In genomic region chr10:60288291-60288690, GRCh38 we compare ENCODE assay signal across 17 cellular contexts.
DNase-seq lines count a peak whose midpoint lies in the region; ATAC-seq and TF ChIP-seq lines count a peak whose summit lies in the region.
"Had no signal": no experiment of that assay in that cellular context is flagged by ENCODE, and none has a peak within 500 bp of the region (broad histone marks: within the 10 kb centered on the region; RNA-seq: fewer than 3 reads in every experiment).

No MANE protein-coding gene starts in this region.

- CTCF ChIA-PET in CD4-positive, alpha-beta memory T cell (lab: Charles Lee; ENCODE audit: partially characterized antibody), result no interaction called here

- H3K4me1 ChIP-seq in cardiac muscle cell (ENCODE audit: low read depth) (peaks cover 48% of the 10 kb centered on the region), smooth muscle cell (ENCODE audit: low read depth) (peaks cover 23% of the 10 kb centered on the region)
- H3K4me1 ChIP-seq in CD4-positive, alpha-beta memory T cell (ENCODE audit: insufficient read depth, low read length), result no peaks in the 10 kb centered on the region

- H3K4me3 ChIP-seq in cardiac muscle cell, result no peak overlapping the region
- no peak overlapping the region for H3K4me3 ChIP-seq in foreskin fibroblast (ENCODE audit: low read depth in 1 of 2, low read length in 2 of 2)
- H3K4me3 ChIP-seq in smooth muscle cell, result no peak overlapping the region
- no peak overlapping the region for H3K4me3 ChIP-seq in CD4-positive, alpha-beta memory T cell (ENCODE audit: low read length in 2 of 2)
- H3K4me3 ChIP-seq: PC-9 had no signal

- no peaks in the 10 kb centered on the region for H3K9me3 Mint-ChIP-seq in brain
- no peaks in the 10 kb centered on the region for H3K9me3 Mint-ChIP-seq in CD4-positive, alpha-beta memory T cell

- WGBS in smooth muscle cell (ENCODE audit: low lambda C conversion rate), result 76% methylated on average over 3 of the region's 3 CpGs

- TF ChIP-seq CTCF in cardiac muscle cell (IDR thresholded peaks at IDR 0.05; ENCODE audit: low read depth, low read length) (peak; percentile 13), brain (conservative IDR thresholded peaks at IDR 0.05) (no peak), foreskin fibroblast (IDR thresholded peaks at IDR 0.05; ENCODE audit: low read depth, low read length) (no peak), smooth muscle cell (IDR thresholded peaks at IDR 0.05; ENCODE audit: borderline replicate concordance, insufficient read depth, poor library complexity, severe bottlenecking) (no peak), GM10266 (IDR thresholded peaks at IDR 0.05; ENCODE audit: control insufficient read depth, insufficient read depth, low read depth, missing control alignments) (no peak)

- H4K20me1 ChIP-seq in smooth muscle cell (ENCODE audit: low read depth), result no peaks in the 10 kb centered on the region

- intact Hi-C loops in Right ventricle myocardium superior (cut with DNase I), result no loop called here
- intact Hi-C loops in CD4-positive, alpha-beta memory T cell (cut with micrococcal nuclease), result no loop called here

- H3K36me3 ChIP-seq in cardiac muscle cell (no peaks in the 10 kb centered on the region), smooth muscle cell (ENCODE audit: low read depth) (no peaks in the 10 kb centered on the region)
- H3K36me3 ChIP-seq in CD4-positive, alpha-beta memory T cell (ENCODE audit: insufficient read depth, low read length), result no peaks in the 10 kb centered on the region

- no peak overlapping the region for H2AFZ ChIP-seq in smooth muscle cell (ENCODE audit: low read depth)
- H2AFZ ChIP-seq: PC-9 had no signal

- no peak overlapping the region for H3K9ac ChIP-seq in smooth muscle cell (ENCODE audit: low read depth)

- no peaks in the 10 kb centered on the region for H3K79me2 ChIP-seq in smooth muscle cell (ENCODE audit: low read depth)

- DNase-seq in cardiac muscle cell (ENCODE audit: low read depth in 1 of 2, low spot score in 1 of 2), result peak in 1 of 2 donors; percentile 38
- no peak for DNase-seq in Right ventricle myocardium superior
- peak; percentile 28 to 63 for DNase-seq in foreskin fibroblast
- no peak for DNase-seq in smooth muscle cell (lab: John Stamatoyannopoulos, UW; ENCODE audit: unreplicated experiment)
- no peak for DNase-seq in GM10266 (ENCODE audit: extremely low spot score)
- DNase-seq in CD4-positive, alpha-beta memory T cell, result no peak
- DNase-seq: C1 segment of cervical spinal cord, COR-L47, HCEC 1CT, NCI-H1105, NCI-H187 treated with DMSO at 0.1 percent for 48 hours, NCI-H446, NCI-H774, PC-9 had no signal

- peak overlapping the region; percentile 67 for H3K4me2 ChIP-seq in smooth muscle cell
- H3K4me2 ChIP-seq: PC-9 had no signal

- H3K27me3 ChIP-seq in cardiac muscle cell (no peaks in the 10 kb centered on the region), smooth muscle cell (ENCODE audit: low read depth) (no peaks in the 10 kb centered on the region)
- no peaks in the 10 kb centered on the region for H3K27me3 ChIP-seq in CD4-positive, alpha-beta memory T cell (ENCODE audit: insufficient read depth, low read length)

- no peaks in the 10 kb centered on the region for H3K36me3 Mint-ChIP-seq in brain
- H3K36me3 Mint-ChIP-seq in CD4-positive, alpha-beta memory T cell, result no peaks in the 10 kb centered on the region

- H3K9me3 ChIP-seq in cardiac muscle cell (ENCODE audit: low read depth) (no peaks in the 10 kb centered on the region), smooth muscle cell (replicated peaks; ENCODE audit: low read depth) (no peaks in the 10 kb centered on the region)
- H3K9me3 ChIP-seq in CD4-positive, alpha-beta memory T cell (ENCODE audit: control insufficient read depth in 1 of 2, low read length in 2 of 2), result no peaks in the 10 kb centered on the region

- peaks cover 12% of the 10 kb centered on the region for H3F3A ChIP-seq in smooth muscle cell (ENCODE audit: low read depth)

- H3K27me3 Mint-ChIP-seq in brain, result peaks cover 3% of the 10 kb centered on the region
- no peaks in the 10 kb centered on the region for H3K27me3 Mint-ChIP-seq in CD4-positive, alpha-beta memory T cell

- peaks cover 75% of the 10 kb centered on the region for H3K4me1 Mint-ChIP-seq in brain
- peaks cover 0 to 27% (median 21%) of the 10 kb centered on the region in 4 donors for H3K4me1 Mint-ChIP-seq in CD4-positive, alpha-beta memory T cell

- peak overlapping the region in 3 of 5 experiments; percentile 7 to 56 (median 38) for H3K27ac Mint-ChIP-seq in brain
- H3K27ac Mint-ChIP-seq in CD4-positive, alpha-beta memory T cell, result peak overlapping the region in 1 of 7 donors; percentile 74

- no peak overlapping the region for H3K4me3 Mint-ChIP-seq in brain
- H3K4me3 Mint-ChIP-seq in CD4-positive, alpha-beta memory T cell, result no peak overlapping the region

- H3K27ac ChIP-seq in cardiac muscle cell (peak overlapping the region; percentile 49), smooth muscle cell (ENCODE audit: low read depth) (peak overlapping the region; percentile 87)
- H3K27ac ChIP-seq in CD4-positive, alpha-beta memory T cell (ENCODE audit: low read depth, low read length), result no peak overlapping the region
- H3K27ac ChIP-seq: 22Rv1, PC-9 had no signal

- POLR2A ChIA-PET in CD4-positive, alpha-beta memory T cell (lab: Charles Lee; ENCODE audit: partially characterized antibody), result no interaction called here

- ATAC-seq in Right ventricle myocardium superior (ENCODE audit: poor library complexity) (no peak), HG03196 (IDR thresholded peaks at IDR 0.05; ENCODE audit: unreplicated experiment) (no peak)

Comparison
In these comparisons a context has a peak if more than half of its experiments do, and no peak if none do; other contexts are left out.
1. DNase-seq: peak in foreskin fibroblast (2 of 2); none in Right ventricle myocardium superior (single experiment), smooth muscle cell (single experiment), GM10266 (single experiment) and CD4-positive, alpha-beta memory T cell (0 of 5).